ENCODE assay signal across 9 cellular contexts in the genomic region with DNA sequence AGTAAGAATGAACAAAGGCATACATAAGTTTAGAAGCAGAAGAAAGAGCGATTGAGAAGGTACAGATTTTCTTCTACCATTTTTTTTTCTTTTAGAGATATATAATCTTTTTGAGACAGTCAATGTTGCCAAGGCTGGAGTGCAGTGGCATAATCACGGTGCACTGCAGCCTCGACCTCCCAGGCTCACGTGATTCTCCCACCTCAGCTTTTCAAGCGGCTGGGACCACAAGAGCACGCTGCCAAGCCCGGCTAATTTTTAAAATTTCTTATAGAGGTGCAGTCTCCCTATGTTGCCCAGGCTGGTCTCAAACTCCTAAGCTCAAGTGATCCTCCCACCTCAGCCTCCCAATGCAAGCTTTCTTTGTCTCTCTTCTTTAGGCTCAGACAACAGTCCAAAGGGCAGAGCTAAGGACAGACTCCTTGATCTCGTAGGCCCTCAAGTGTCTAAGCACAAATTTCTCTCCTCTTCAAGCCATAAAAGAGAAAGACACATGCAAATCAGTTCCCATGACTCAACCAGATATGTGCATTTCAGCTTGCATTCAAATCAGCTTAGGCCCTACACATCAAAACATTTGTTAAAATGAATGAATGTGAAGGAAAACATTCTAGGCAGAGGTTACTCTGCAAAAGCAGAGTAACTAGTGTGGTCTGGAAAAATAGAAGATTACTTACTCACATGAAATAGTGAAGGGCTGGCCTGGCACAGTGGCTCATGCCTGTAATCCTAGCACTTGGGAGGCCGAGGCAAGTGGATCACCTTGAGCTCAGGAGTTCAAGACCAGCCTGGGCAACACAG. TPM values are rescaled to one million over a fixed set of nuclear protein-coding genes. Genes with fewer than 3 reads are reported as not detected.
A peak's percentile ranks its signal among the peaks of the same experiment; 100 is the strongest.
DNase-seq lines count a peak whose midpoint lies in the region; ATAC-seq and TF ChIP-seq lines count a peak whose summit lies in the region.
"Had no signal": no experiment of that assay in that cellular context is flagged by ENCODE, and none has a peak within 500 bp of the region (broad histone marks: within the 10 kb centered on the region; RNA-seq: fewer than 3 reads in every experiment).

No MANE protein-coding gene starts in this region.

- H3K27ac Mint-ChIP-seq in naive B cell = peak overlapping the region; percentile 78 to 93 (median 84)

- H3K27me3 ChIP-seq in Panc1 (ENCODE audit: control insufficient read depth, insufficient read depth, low read length) (no peaks in the 10 kb centered on the region), ascending aorta (no peaks in the 10 kb centered on the region)

- in situ Hi-C loops in Panc1 (cut with HindIII; ENCODE audit: low pct_unique_long_range_greater_than_20kb, low sequenced_read_pairs) = no loop called here

- ATAC-seq in GM18511 (IDR thresholded peaks at IDR 0.05; ENCODE audit: unreplicated experiment) (peak; percentile 63), Panc1 (peak; percentile 38; the same call in 1 of the 2 replicates), naive B cell (ENCODE audit: low read depth in 2 of 2) (peak; percentile 29 to 34)

- peak; percentile 10 for DNase-seq in HCEC 1CT
- DNase-seq in Panc1 (ENCODE audit: low read depth, low spot score) = no peak
- DNase-seq in naive B cell = no peak
- DNase-seq in hepatic stellate cell (ENCODE audit: low spot score) = no peak
- DNase-seq in ascending aorta (ENCODE audit: low spot score in 2 of 2) = no peak
- no peak for DNase-seq in NK-92 treated with Interleukin-12 subunit alpha and Interleukin-12 subunit beta, amount 100 ng/mL, for 24 hours (lab: John Stamatoyannopoulos, UW)
- DNase-seq in putamen (ENCODE audit: low spot score) = no peak
- DNase-seq: activated CD8-positive, alpha-beta memory T cell treated with anti-CD3 and anti-CD28 coated beads, Interleukin-2, amount 50 U/mL, for 4 hours had no signal

- H3K4me3 Mint-ChIP-seq in naive B cell = peak overlapping the region in 7 of 8 donors; percentile 15 to 80 (median 76)

- H3K4me1 ChIP-seq in Panc1 (ENCODE audit: control insufficient read depth, insufficient read depth, low read length) = no peaks in the 10 kb centered on the region
- peaks cover 0 to 30% of the 10 kb centered on the region in 2 donors for H3K4me1 ChIP-seq in ascending aorta

- TF ChIP-seq CTCF in Panc1 (IDR thresholded peaks at IDR 0.05) (no peak), ascending aorta (IDR thresholded peaks at IDR 0.05) (no peak)

- CTCF ChIA-PET in Panc1 (lab: Charles Lee) = no interaction called here

- intact Hi-C loops in Panc1 (cut with micrococcal nuclease; ENCODE audit: unreplicated experiment) (no loop called here), ascending aorta (cut with DNase I) (no loop called here)

- H3K36me3 ChIP-seq in Panc1 (ENCODE audit: control insufficient read depth, insufficient read depth, low read length) = no peaks in the 10 kb centered on the region
- H3K36me3 ChIP-seq in ascending aorta = no peaks in the 10 kb centered on the region

- H3K9me3 Mint-ChIP-seq in naive B cell = no peaks in the 10 kb centered on the region

- H3K4me3 ChIP-seq in Panc1 (ENCODE audit: low read depth in 2 of 2, low read length in 2 of 2) (no peak overlapping the region), ascending aorta (no peak overlapping the region)

- BruUV-seq in Panc1 (replicated peaks; lab: Mats Ljungman, UMichigan) = no TSS peak

- H3K4me1 Mint-ChIP-seq in naive B cell = peaks cover 71 to 95% (median 82%) of the 10 kb centered on the region in 3 donors

- H3K27me3 Mint-ChIP-seq in naive B cell = no peaks in the 10 kb centered on the region

- H3K27ac ChIP-seq in Panc1 (ENCODE audit: low read length) = no peak overlapping the region
- no peak overlapping the region for H3K27ac ChIP-seq in ascending aorta

- H3K36me3 Mint-ChIP-seq in naive B cell = no peaks in the 10 kb centered on the region

- POLR2A ChIA-PET in Panc1 (lab: Charles Lee) = no interaction called here

- H3K9me3 ChIP-seq in Panc1 (ENCODE audit: control insufficient read depth, insufficient read depth, low read depth, low read length) = no peaks in the 10 kb centered on the region
- H3K9me3 ChIP-seq in ascending aorta = no peaks in the 10 kb centered on the region

RNA-seq across cellular contexts. Expression of gene ITSN2, which starts 18.0 kb away (rescaled TPM):
- total RNA-seq in Panc1 (2021; ENCODE audit: unreplicated experiment) = 57.7 TPM
- 24.1 TPM for polyA plus RNA-seq in Panc1 (2012; ENCODE audit: insufficient read length)
- 100 to 1,000 TPM in 4 of 6 donors, 10 to 100 TPM in 2; 57.8 to 163 (median 113) TPM for polyA plus RNA-seq in naive B cell (ENCODE audit: low read depth in 6 of 6)
- total RNA-seq in ascending aorta = 70.0 TPM
